In the genomic region with DNA sequence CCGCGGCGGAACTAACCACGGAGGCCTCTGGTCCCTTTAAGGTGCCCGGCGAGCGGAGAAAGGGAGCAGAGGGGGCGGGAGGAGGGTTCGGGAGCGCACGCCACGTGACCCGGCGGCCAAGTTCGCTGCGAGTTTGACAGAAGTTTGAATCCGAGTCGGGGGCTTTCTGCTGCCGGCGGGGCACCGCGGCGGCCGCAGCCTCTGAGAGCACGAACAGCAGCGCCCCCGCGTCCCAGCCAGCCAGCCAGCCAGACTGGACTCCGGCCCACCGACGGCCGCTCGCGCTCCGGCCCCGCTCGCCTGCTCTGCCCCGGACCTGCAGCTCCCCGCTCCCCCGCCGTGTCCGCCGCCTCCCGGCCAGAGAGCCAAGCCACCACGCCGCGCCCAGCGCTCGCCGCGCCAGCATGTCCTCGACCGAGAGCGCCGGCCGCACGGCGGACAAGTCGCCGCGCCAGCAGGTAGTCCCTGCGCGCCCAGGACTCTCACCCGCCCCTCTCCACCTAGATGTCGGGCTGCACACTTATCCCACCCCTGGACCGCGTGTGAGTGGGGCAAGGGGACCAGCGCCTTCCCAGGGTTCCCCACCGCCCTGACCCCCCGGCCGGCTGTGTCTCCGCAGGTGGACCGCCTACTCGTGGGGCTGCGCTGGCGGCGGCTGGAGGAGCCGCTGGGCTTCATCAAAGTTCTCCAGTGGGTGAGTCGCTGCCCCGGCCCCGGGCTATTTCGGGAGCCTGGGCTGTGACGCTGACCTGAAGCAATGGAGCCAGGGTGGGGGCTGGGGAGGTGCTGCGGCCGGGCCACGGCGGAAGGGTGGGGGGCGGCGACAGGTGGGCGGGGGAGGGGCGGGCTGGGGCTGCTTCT, we compare ENCODE assay signal across 8 cellular contexts. TPM values are rescaled to one million over a fixed set of nuclear protein-coding genes. Genes with fewer than 3 reads are reported as not detected.
DNase-seq lines count a peak whose midpoint lies in the region; FAIRE-seq and TF ChIP-seq lines count a peak whose summit lies in the region.

A gene (plus strand): TSS at position 107 of the 861 bp plus-strand sequence. CDS start 298 bp downstream, at position 405.

- no TSS peak for BruUV-seq in OCI-LY7 (replicated peaks; lab: Mats Ljungman, UMichigan)

- H3K9ac ChIP-seq in astrocyte (ENCODE audit: low read length) = no peak within 1 kb of the TSS
- H3K9ac ChIP-seq in iPS-18a (ENCODE audit: low read length) = peak within 1 kb of the TSS; percentile 25
- H3K9ac ChIP-seq in skeletal muscle satellite cell (ENCODE audit: low read depth, low read length) = peak within 1 kb of the TSS; percentile 31

- H3K4me1 ChIP-seq in astrocyte (ENCODE audit: insufficient read depth, low read length) (no peaks in the 10 kb centered on the region), iPS-18a (ENCODE audit: control insufficient read depth, low read depth, low read length) (peaks cover 7% of the 10 kb centered on the region), skeletal muscle satellite cell (ENCODE audit: control insufficient read depth, insufficient read depth, low read length) (peaks cover 4% of the 10 kb centered on the region), OCI-LY7 (ENCODE audit: insufficient read depth, low read length, poor library complexity, severe bottlenecking) (no peaks in the 10 kb centered on the region)

- TF ChIP-seq CTCF in HFF-Myc (IDR thresholded peaks at IDR 0.05; ENCODE audit: low read depth, low read length, missing control alignments) (no peak), astrocyte (IDR thresholded peaks at IDR 0.05; ENCODE audit: insufficient read depth, low read depth, low read length) (no peak), OCI-LY7 (conservative IDR thresholded peaks at IDR 0.05; ENCODE audit: low read length) (no peak)

- TF ChIP-seq POLR2A in H54 (IDR thresholded peaks at IDR 0.05; ENCODE audit: low read depth, low read length) = no peak

- FAIRE-seq in astrocyte (lab: Jason Lieb, UNC) (no peak), H54 (lab: Jason Lieb, UNC) (no peak)

- intact Hi-C loops in OCI-LY7 (cut with micrococcal nuclease; ENCODE audit: unreplicated experiment) = no loop called here

- H3K36me3 ChIP-seq in astrocyte (ENCODE audit: insufficient read depth, low read length) (no peaks in the 10 kb centered on the region), iPS-18a (ENCODE audit: control insufficient read depth, low read depth, low read length) (no peaks in the 10 kb centered on the region), skeletal muscle satellite cell (ENCODE audit: insufficient read depth, low read length) (no peaks in the 10 kb centered on the region), OCI-LY7 (ENCODE audit: insufficient read depth, low read length) (no peaks in the 10 kb centered on the region)

- no peaks in the 10 kb centered on the region for H3K36me3 Mint-ChIP-seq in astrocyte (ENCODE audit: low read depth, unreplicated experiment)

- H3K79me2 ChIP-seq in astrocyte (ENCODE audit: insufficient read depth, low read length) (no peaks in the 10 kb centered on the region), OCI-LY7 (ENCODE audit: insufficient read depth, low read depth, low read length) (no peaks in the 10 kb centered on the region)

- peaks cover 53% of the 10 kb centered on the region for H3K27me3 Mint-ChIP-seq in astrocyte (ENCODE audit: low read depth, unreplicated experiment)

- POLR2A ChIA-PET in OCI-LY7 (lab: Charles Lee) = no interaction called here

- no peaks in the 10 kb centered on the region for H3K9me3 Mint-ChIP-seq in astrocyte (ENCODE audit: unreplicated experiment)

- H3K27me3 ChIP-seq in astrocyte (ENCODE audit: insufficient read depth, low read length) = peaks cover 72% of the 10 kb centered on the region
- H3K27me3 ChIP-seq in iPS-18a (ENCODE audit: control insufficient read depth, insufficient read depth, low read length) = peaks cover 69% of the 10 kb centered on the region
- peaks cover 80% of the 10 kb centered on the region for H3K27me3 ChIP-seq in skeletal muscle satellite cell (ENCODE audit: control insufficient read depth, insufficient read depth, low read length)

- H3K4me2 ChIP-seq in astrocyte (ENCODE audit: low read length) = peak within 1 kb of the TSS; percentile 79
- peak within 1 kb of the TSS; percentile 78 for H3K4me2 ChIP-seq in skeletal muscle satellite cell (ENCODE audit: low read length)
- no peak within 1 kb of the TSS for H3K4me2 ChIP-seq in OCI-LY7 (ENCODE audit: low read length)

- no peaks in the 10 kb centered on the region for H4K20me1 ChIP-seq in astrocyte (ENCODE audit: insufficient read depth, low read length)
- no peaks in the 10 kb centered on the region for H4K20me1 ChIP-seq in OCI-LY7 (ENCODE audit: insufficient read depth, low read length)

- H3K4me1 Mint-ChIP-seq in astrocyte (ENCODE audit: low read depth, unreplicated experiment) = peaks cover 1% of the 10 kb centered on the region

- H3K27ac ChIP-seq in astrocyte (ENCODE audit: low read depth, low read length) (no peak within 1 kb of the TSS), iPS-18a (ENCODE audit: low read length) (no peak within 1 kb of the TSS), OCI-LY7 (ENCODE audit: low read depth, low read length, poor library complexity, severe bottlenecking) (no peak within 1 kb of the TSS)

- DNase-seq in AG08395 (ENCODE audit: low spot score) = peak; percentile 43
- no peak for DNase-seq in HFF-Myc (ENCODE audit: extremely low read depth, low read depth)
- DNase-seq in astrocyte (ENCODE audit: low read depth) = no peak
- DNase-seq in OCI-LY7 (ENCODE audit: low spot score) = no peak
- DNase-seq in H54 (ENCODE audit: insufficient read length, low spot score) = no peak
- DNase-seq in SIG-M5 treated with dmso at 0.1 percent for 504 hours (lab: John Stamatoyannopoulos, UW; ENCODE audit: unreplicated experiment) = no peak

- H3K9me3 ChIP-seq in astrocyte (ENCODE audit: insufficient read depth, low read depth, low read length) = no peaks in the 10 kb centered on the region
- no peaks in the 10 kb centered on the region for H3K9me3 ChIP-seq in iPS-18a (ENCODE audit: control insufficient read depth, low read depth, low read length)
- H3K9me3 ChIP-seq in skeletal muscle satellite cell (replicated peaks; ENCODE audit: low read length) = no peaks in the 10 kb centered on the region
- no peaks in the 10 kb centered on the region for H3K9me3 ChIP-seq in OCI-LY7 (ENCODE audit: low read length)

- H2AFZ ChIP-seq in astrocyte (ENCODE audit: low read depth, low read length) = peak within 1 kb of the TSS; percentile 82
- no peak within 1 kb of the TSS for H2AFZ ChIP-seq in OCI-LY7 (ENCODE audit: low read length)

- CTCF ChIA-PET in OCI-LY7 (lab: Charles Lee; ENCODE audit: unreplicated experiment) = no interaction called here

- H3K27ac Mint-ChIP-seq in astrocyte (ENCODE audit: unreplicated experiment) = no peak within 1 kb of the TSS

- H3K4me3 ChIP-seq in HFF-Myc (replicated peaks; ENCODE audit: low read depth, low read length) = peak within 1 kb of the TSS; percentile 35
- H3K4me3 ChIP-seq in astrocyte (ENCODE audit: insufficient read depth, low read depth, low read length) = peak within 1 kb of the TSS; percentile 45
- peak within 1 kb of the TSS; percentile 57 for H3K4me3 ChIP-seq in iPS-18a (ENCODE audit: low read length)
- peak within 1 kb of the TSS; percentile 70 for H3K4me3 ChIP-seq in skeletal muscle satellite cell (ENCODE audit: low read length)
- no peak within 1 kb of the TSS for H3K4me3 ChIP-seq in OCI-LY7 (ENCODE audit: low read depth, low read length, poor library complexity, severe bottlenecking)

- no peaks in the 10 kb centered on the region for H3K9me2 ChIP-seq in OCI-LY7 (ENCODE audit: insufficient read depth, low read length)

- peak within 1 kb of the TSS; percentile 74 for H3K4me3 Mint-ChIP-seq in astrocyte (ENCODE audit: unreplicated experiment)

RNA-seq across cellular contexts. Expression of the gene that starts here (rescaled TPM):
- total RNA-seq in astrocyte = 0.70 and 0.77 TPM in 2 replicates
- total RNA-seq in skeletal muscle satellite cell (2012; rRNA removed) = under 0.01 and 0.25 TPM in 2 replicates
- not detected in 2 replicates for total RNA-seq in OCI-LY7 (2014; rRNA removed; shearing (Covaris generic))
- total RNA-seq in OCI-LY7 (2022) = not detected in 2 replicates
